Comparison of ENCODE assay signal across 8 cellular contexts in genomic region chr1:52032785-52033131, GRCh38. TPM values are rescaled to one million over a fixed set of nuclear protein-coding genes. Genes with fewer than 3 reads are reported as not detected.
DNase-seq lines count a peak whose midpoint lies in the region; ATAC-seq and TF ChIP-seq lines count a peak whose summit lies in the region.

No MANE protein-coding gene starts in this region.

- TF ChIP-seq CTCF in BE2C (IDR thresholded peaks at IDR 0.05; ENCODE audit: low read depth, low read length), result no peak
- no peak for TF ChIP-seq CTCF in activated B cell treated with CpG ODN at 0.5 μM for 24 hours (IDR thresholded peaks at IDR 0.05)
- TF ChIP-seq CTCF in fibroblast of mammary gland (conservative IDR thresholded peaks at IDR 0.05; ENCODE audit: control insufficient read depth, insufficient read depth, low read depth, low read length), result no peak

- H3K4me1 Mint-ChIP-seq in activated B cell treated with CpG ODN at 0.5 μM for 24 hours, result peaks cover 34% of the 10 kb centered on the region
- peaks cover 19 to 32% of the 10 kb centered on the region in 2 donors for H3K4me1 Mint-ChIP-seq in natural killer cell treated with Interleukin-12 subunit alpha and Interleukin-12 subunit beta and Interleukin-15 and Interleukin-18, amount 100 ng/mL, for 72 hours (ENCODE audit: low read depth in 2 of 2)

- intact Hi-C loops in activated B cell treated with CpG ODN at 0.5 μM for 24 hours (cut with micrococcal nuclease), result loop anchor here (1.0 kb wide), 1 partner anchor 24 kb away; the partner anchor contains the start of gene BTF3L4

- H3K4me3 Mint-ChIP-seq in activated B cell treated with CpG ODN at 0.5 μM for 24 hours, result peak overlapping the region; percentile 93
- peak overlapping the region; percentile 89 for H3K4me3 Mint-ChIP-seq in natural killer cell treated with Interleukin-12 subunit alpha and Interleukin-12 subunit beta and Interleukin-15 and Interleukin-18, amount 100 ng/mL, for 72 hours

- H3K36me3 ChIP-seq in BE2C, result no peaks in the 10 kb centered on the region

- POLR2A ChIA-PET in activated B cell treated with CpG ODN at 0.5 μM for 24 hours (lab: Charles Lee), result interaction anchor here (0.5 to 4.9 kb wide), 9 partner anchors 9 to 982 kb away, joined by 3 to 63 read pairs (median 4); partner anchors contain the start of genes BTF3L4, ORC1, PRPF38A and TUT4

- no peaks in the 10 kb centered on the region for H3K27me3 Mint-ChIP-seq in activated B cell treated with CpG ODN at 0.5 μM for 24 hours
- H3K27me3 Mint-ChIP-seq in natural killer cell treated with Interleukin-12 subunit alpha and Interleukin-12 subunit beta and Interleukin-15 and Interleukin-18, amount 100 ng/mL, for 72 hours, result no peaks in the 10 kb centered on the region

- DNase-seq in BE2C (peak; percentile 39), HT1080 (ENCODE audit: low read depth) (peak; percentile 44), activated B cell treated with CpG ODN at 0.5 μM for 24 hours (peak; percentile 31), fibroblast of mammary gland (ENCODE audit: low read depth) (peak; percentile 84), kidney glomerular epithelial cell (lab: John Stamatoyannopoulos, UW) (no peak), NCI-H128 (lab: John Stamatoyannopoulos, UW; ENCODE audit: unreplicated experiment) (no peak)
- DNase-seq in natural killer cell treated with Interleukin-12 subunit alpha and Interleukin-12 subunit beta and Interleukin-15 and Interleukin-18, amount 100 ng/mL, for 72 hours (ENCODE audit: low spot score), result no peak

- H3K9me3 ChIP-seq in BE2C, result no peaks in the 10 kb centered on the region

- peaks cover 48% of the 10 kb centered on the region for H3K36me3 Mint-ChIP-seq in activated B cell treated with CpG ODN at 0.5 μM for 24 hours (ENCODE audit: low read depth)
- H3K36me3 Mint-ChIP-seq in natural killer cell treated with Interleukin-12 subunit alpha and Interleukin-12 subunit beta and Interleukin-15 and Interleukin-18, amount 100 ng/mL, for 72 hours, result no peaks in the 10 kb centered on the region

- H3K4me3 ChIP-seq in BE2C (ENCODE audit: low read depth, low read length) (peak overlapping the region; percentile 80), fibroblast of mammary gland (ENCODE audit: control insufficient read depth, low read depth, low read length) (peak overlapping the region; percentile 93)

- no peaks in the 10 kb centered on the region for H3K4me1 ChIP-seq in BE2C

- CTCF ChIA-PET in activated B cell treated with CpG ODN at 0.5 μM for 24 hours (lab: Charles Lee), result interaction anchor here (1.9 kb wide), 1 partner anchor 22 kb away, joined by 4 read pairs; the partner anchor contains the start of gene TXNDC12

- ATAC-seq in GM18517 (IDR thresholded peaks at IDR 0.05; ENCODE audit: unreplicated experiment) (peak; percentile 35), activated B cell treated with CpG ODN at 0.5 μM for 24 hours (ENCODE audit: low read depth) (peak; percentile 29)
- ATAC-seq in natural killer cell treated with Interleukin-12 subunit alpha and Interleukin-12 subunit beta and Interleukin-15 and Interleukin-18, amount 100 ng/mL, for 72 hours, result peak; percentile 17 to 48

- no peaks in the 10 kb centered on the region for H3K9me3 Mint-ChIP-seq in activated B cell treated with CpG ODN at 0.5 μM for 24 hours
- no peaks in the 10 kb centered on the region for H3K9me3 Mint-ChIP-seq in natural killer cell treated with Interleukin-12 subunit alpha and Interleukin-12 subunit beta and Interleukin-15 and Interleukin-18, amount 100 ng/mL, for 72 hours

- H3K27me3 ChIP-seq in BE2C, result no peaks in the 10 kb centered on the region

- H3K27ac Mint-ChIP-seq in activated B cell treated with CpG ODN at 0.5 μM for 24 hours, result peak overlapping the region; percentile 89
- H3K27ac Mint-ChIP-seq in natural killer cell treated with Interleukin-12 subunit alpha and Interleukin-12 subunit beta and Interleukin-15 and Interleukin-18, amount 100 ng/mL, for 72 hours, result peak overlapping the region; percentile 92

RNA-seq across cellular contexts. Expression of gene KTI12, which starts 0.9 kb away (rescaled TPM):
- polyA plus RNA-seq in BE2C (2012; ENCODE audit: insufficient read depth, insufficient read length, low read depth), result 17.6 TPM
- total RNA-seq in HT1080 (2014; rRNA removed; shearing (Covaris generic)), result 15.4 and 16.2 TPM in 2 replicates
- 14.8 and 15.6 TPM in 2 replicates for polyA plus RNA-seq in HT1080 (2015; cell fraction: cytosol; rRNA removed)
- 13.6 and 13.8 TPM in 2 replicates for polyA plus RNA-seq in HT1080 (2015; cell fraction: nucleus; rRNA removed)
- total RNA-seq in activated B cell treated with CpG ODN at 0.5 μM for 24 hours, result 18.4 and 18.8 TPM in 2 replicates
- 10 to 100 TPM; 17.6 to 27.8 TPM for total RNA-seq in natural killer cell treated with Interleukin-12 subunit alpha and Interleukin-12 subunit beta and Interleukin-15 and Interleukin-18, amount 100 ng/mL, for 72 hours

RNA-seq across cellular contexts. Expression of gene TXNDC12, which starts 22.2 kb away (rescaled TPM):
- 91.7 TPM for polyA plus RNA-seq in BE2C (2012; ENCODE audit: insufficient read depth, insufficient read length, low read depth)
- total RNA-seq in HT1080 (2014; rRNA removed; shearing (Covaris generic)), result 68.9 and 76.2 TPM in 2 replicates
- 89.0 and 92.0 TPM in 2 replicates for polyA plus RNA-seq in HT1080 (2015; cell fraction: cytosol; rRNA removed)
- 56.0 and 62.6 TPM in 2 replicates for polyA plus RNA-seq in HT1080 (2015; cell fraction: nucleus; rRNA removed)
- 37.4 and 39.0 TPM in 2 replicates for total RNA-seq in activated B cell treated with CpG ODN at 0.5 μM for 24 hours
- total RNA-seq in natural killer cell treated with Interleukin-12 subunit alpha and Interleukin-12 subunit beta and Interleukin-15 and Interleukin-18, amount 100 ng/mL, for 72 hours, result 10 to 100 TPM; 32.0 to 50.2 TPM

RNA-seq across cellular contexts. Expression of gene BTF3L4, which starts 23.3 kb away (rescaled TPM):
- polyA plus RNA-seq in BE2C (2012; ENCODE audit: insufficient read depth, insufficient read length, low read depth), result 36.2 TPM
- 46.4 and 50.8 TPM in 2 replicates for total RNA-seq in HT1080 (2014; rRNA removed; shearing (Covaris generic))
- 74.6 and 75.3 TPM in 2 replicates for polyA plus RNA-seq in HT1080 (2015; cell fraction: cytosol; rRNA removed)
- 46.4 and 59.2 TPM in 2 replicates for polyA plus RNA-seq in HT1080 (2015; cell fraction: nucleus; rRNA removed)
- 32.8 and 36.2 TPM in 2 replicates for total RNA-seq in activated B cell treated with CpG ODN at 0.5 μM for 24 hours
- total RNA-seq in natural killer cell treated with Interleukin-12 subunit alpha and Interleukin-12 subunit beta and Interleukin-15 and Interleukin-18, amount 100 ng/mL, for 72 hours, result 10 to 100 TPM; 24.2 to 29.9 TPM

RNA-seq across cellular contexts. Expression of gene RAB3B, which starts 42.3 kb away (rescaled TPM):
- polyA plus RNA-seq in BE2C (2012; ENCODE audit: insufficient read depth, insufficient read length, low read depth), result 0.06 TPM
- 20.5 and 23.3 TPM in 2 replicates for total RNA-seq in HT1080 (2014; rRNA removed; shearing (Covaris generic))
- 14.1 and 19.8 TPM in 2 replicates for polyA plus RNA-seq in HT1080 (2015; cell fraction: cytosol; rRNA removed)
- 18.0 and 19.2 TPM in 2 replicates for polyA plus RNA-seq in HT1080 (2015; cell fraction: nucleus; rRNA removed)
- 0.02 TPM in 1 of 2 replicates, not detected in the other for total RNA-seq in activated B cell treated with CpG ODN at 0.5 μM for 24 hours
- total RNA-seq in natural killer cell treated with Interleukin-12 subunit alpha and Interleukin-12 subunit beta and Interleukin-15 and Interleukin-18, amount 100 ng/mL, for 72 hours, result under 1 TPM; 0.05 to 0.08 TPM

Comparison
In these comparisons a context has a peak if more than half of its experiments do, and no peak if none do; other contexts are left out.
1. DNase-seq: peak in BE2C (single experiment), HT1080 (single experiment), activated B cell treated with CpG ODN at 0.5 μM for 24 hours (single experiment) and fibroblast of mammary gland (single experiment); none in natural killer cell treated with Interleukin-12 subunit alpha and Interleukin-12 subunit beta and Interleukin-15 and Interleukin-18, amount 100 ng/mL, for 72 hours (single experiment), kidney glomerular epithelial cell (single experiment) and NCI-H128 (single experiment).
2. Peak in every context shown above with its lines, with median percentiles within 50 percentile points of each other: ATAC-seq.